ENCODE assay signal across 19 cellular contexts in the genomic region with DNA sequence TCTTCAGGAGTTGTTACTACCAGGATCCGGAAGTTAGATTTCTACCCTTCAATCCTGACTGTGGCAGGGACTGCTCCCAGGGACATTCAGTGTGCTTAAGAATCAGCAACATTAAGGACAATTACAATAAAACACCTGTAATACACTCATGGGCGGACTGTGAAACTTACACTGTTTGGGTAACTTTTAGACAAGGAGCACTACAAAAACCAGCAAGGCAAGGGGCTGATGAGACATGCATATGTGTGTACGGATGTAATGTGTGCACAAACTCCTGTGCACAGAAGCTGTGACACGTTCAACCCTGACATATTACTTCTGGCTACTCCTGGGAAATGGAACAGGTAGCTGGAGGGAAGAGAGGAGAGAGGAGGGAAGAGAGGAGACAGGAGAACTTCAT.
"Had no signal": no experiment of that assay in that cellular context is flagged by ENCODE, and none has a peak within 500 bp of the region (broad histone marks: within the 10 kb centered on the region; RNA-seq: fewer than 3 reads in every experiment).

No MANE protein-coding gene starts in this region.

- H3K4me2 ChIP-seq: SK-N-SH had no signal

- H3K27me3 ChIP-seq: MG63 had no signal

- DNase-seq: Karpas-422, KG1, MG63, NCI-H1092, NCI-H1436, NCI-H187, NCI-H2029, NCI-H2081 treated with DMSO at 0.1 percent for 48 hours, NCI-H2171, NCI-H226, NCI-H446, NCI-H510A, NCI-H524 treated with DMSO at 0.1 percent for 48 hours, NCI-H69, NCI-H774, SHP77, SK-N-SH, SW 1271 had no signal

- H3K27ac ChIP-seq: RWPE1 had no signal

- H3K36me3 ChIP-seq: MG63 had no signal

- H3K4me3 ChIP-seq: MG63 had no signal

- H3K9ac ChIP-seq: SK-N-SH had no signal

- H3K9me3 ChIP-seq: MG63, SK-N-SH had no signal
